Comparison of ENCODE assay signal across 1 cellular context in the genomic region with DNA sequence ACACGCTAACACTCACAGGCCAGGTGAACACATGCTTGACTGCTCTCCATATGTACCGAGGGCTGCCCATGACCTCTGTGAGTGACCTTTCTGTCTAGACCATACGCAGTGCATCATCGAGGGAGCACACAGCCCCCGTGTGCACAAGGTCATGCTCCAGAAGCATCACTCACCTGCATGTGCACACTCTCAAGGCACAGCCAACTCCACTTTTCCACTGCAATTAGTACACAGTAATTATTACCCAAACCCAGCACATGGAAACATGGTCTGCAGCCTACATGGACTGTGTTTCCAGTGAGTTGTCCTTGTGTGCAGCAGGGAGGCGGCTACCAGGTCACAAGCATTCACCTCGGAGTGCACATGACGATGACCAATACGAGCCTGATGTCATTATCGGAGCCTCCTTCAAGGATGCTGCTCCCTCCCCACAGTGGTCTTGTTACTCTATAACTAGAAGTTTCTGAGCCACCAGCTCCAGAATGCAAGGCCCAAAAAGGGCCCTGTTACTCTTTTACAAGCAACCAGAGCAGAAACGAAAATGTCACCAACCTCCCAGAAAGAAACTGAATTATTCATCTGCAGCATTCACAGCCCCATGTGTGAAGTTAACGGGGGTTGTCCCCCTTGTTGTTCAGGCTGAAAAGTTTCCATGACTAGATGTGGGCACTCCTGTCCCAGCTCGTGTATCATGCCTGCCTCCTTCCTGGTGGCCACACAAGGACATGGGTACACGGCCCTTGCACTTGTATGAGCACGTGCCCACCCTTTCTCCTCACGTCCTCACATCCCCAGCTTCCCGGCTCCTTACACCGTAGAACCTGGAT.
TF ChIP-seq lines count a peak whose summit lies in the region.

No MANE protein-coding gene starts in this region.

TF ChIP-seq in H1, 55 proteins besides CTCF, POLR2A, EP300 and RAD21 (continued from another document):
- no peak for TF ChIP-seq CEBPB (IDR thresholded peaks at IDR 0.05; ENCODE audit: low read depth, low read length)
- no peak for TF ChIP-seq BCL11A (IDR thresholded peaks at IDR 0.05; ENCODE audit: low read depth in 2 of 2, low read length in 2 of 2)
- TF ChIP-seq EZH2 (IDR thresholded peaks at IDR 0.05; ENCODE audit: low read depth, low read length, severe bottlenecking): no peak
- TF ChIP-seq POU5F1 (IDR thresholded peaks at IDR 0.05; ENCODE audit: low read depth, low read length): no peak
- TF ChIP-seq SRF (IDR thresholded peaks at IDR 0.05; ENCODE audit: low read depth, low read length): no peak
- TF ChIP-seq KDM1A (IDR thresholded peaks at IDR 0.05; ENCODE audit: borderline replicate concordance, low read length): no peak
- TF ChIP-seq CHD1 (IDR thresholded peaks at IDR 0.05; ENCODE audit: low read depth, low read length): no peak
- TF ChIP-seq FOSL1 (IDR thresholded peaks at IDR 0.05; ENCODE audit: insufficient read depth, low read depth, low read length): no peak
- TF ChIP-seq, protein P1, sequence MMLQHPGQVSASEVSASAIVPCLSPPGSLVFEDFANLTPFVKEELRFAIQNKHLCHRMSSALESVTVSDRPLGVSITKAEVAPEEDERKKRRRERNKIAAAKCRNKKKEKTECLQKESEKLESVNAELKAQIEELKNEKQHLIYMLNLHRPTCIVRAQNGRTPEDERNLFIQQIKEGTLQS (IDR thresholded peaks at IDR 0.05; ENCODE audit: insufficient read depth, low read depth, low read length): no peak
- TF ChIP-seq, protein P2, sequence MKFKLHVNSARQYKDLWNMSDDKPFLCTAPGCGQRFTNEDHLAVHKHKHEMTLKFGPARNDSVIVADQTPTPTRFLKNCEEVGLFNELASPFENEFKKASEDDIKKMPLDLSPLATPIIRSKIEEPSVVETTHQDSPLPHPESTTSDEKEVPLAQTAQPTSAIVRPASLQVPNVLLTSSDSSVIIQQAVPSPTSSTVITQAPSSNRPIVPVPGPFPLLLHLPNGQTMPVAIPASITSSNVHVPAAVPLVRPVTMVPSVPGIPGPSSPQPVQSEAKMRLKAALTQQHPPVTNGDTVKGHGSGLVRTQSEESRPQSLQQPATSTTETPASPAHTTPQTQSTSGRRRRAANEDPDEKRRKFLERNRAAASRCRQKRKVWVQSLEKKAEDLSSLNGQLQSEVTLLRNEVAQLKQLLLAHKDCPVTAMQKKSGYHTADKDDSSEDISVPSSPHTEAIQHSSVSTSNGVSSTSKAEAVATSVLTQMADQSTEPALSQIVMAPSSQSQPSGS (IDR thresholded peaks at IDR 0.05; ENCODE audit: low read length): no peak
- TF ChIP-seq YY1 (IDR thresholded peaks at IDR 0.05; ENCODE audit: low read depth, low read length): no peak
- no peak for TF ChIP-seq RXRA (IDR thresholded peaks at IDR 0.05; ENCODE audit: insufficient read depth, low read depth, low read length)
- TF ChIP-seq, protein P3, sequence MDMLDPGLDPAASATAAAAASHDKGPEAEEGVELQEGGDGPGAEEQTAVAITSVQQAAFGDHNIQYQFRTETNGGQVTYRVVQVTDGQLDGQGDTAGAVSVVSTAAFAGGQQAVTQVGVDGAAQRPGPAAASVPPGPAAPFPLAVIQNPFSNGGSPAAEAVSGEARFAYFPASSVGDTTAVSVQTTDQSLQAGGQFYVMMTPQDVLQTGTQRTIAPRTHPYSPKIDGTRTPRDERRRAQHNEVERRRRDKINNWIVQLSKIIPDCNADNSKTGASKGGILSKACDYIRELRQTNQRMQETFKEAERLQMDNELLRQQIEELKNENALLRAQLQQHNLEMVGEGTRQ (IDR thresholded peaks at IDR 0.05; ENCODE audit: low read length): no peak
- no peak for TF ChIP-seq JUND (IDR thresholded peaks at IDR 0.05; ENCODE audit: low read length)
- no peak for TF ChIP-seq SP1 (IDR thresholded peaks at IDR 0.05; ENCODE audit: low read depth, low read length)
- TF ChIP-seq SP2 (IDR thresholded peaks at IDR 0.05; ENCODE audit: low read length): no peak
- no peak for TF ChIP-seq TAF1 (IDR thresholded peaks at IDR 0.05; ENCODE audit: low read depth, low read length)
- TF ChIP-seq, protein P4, sequence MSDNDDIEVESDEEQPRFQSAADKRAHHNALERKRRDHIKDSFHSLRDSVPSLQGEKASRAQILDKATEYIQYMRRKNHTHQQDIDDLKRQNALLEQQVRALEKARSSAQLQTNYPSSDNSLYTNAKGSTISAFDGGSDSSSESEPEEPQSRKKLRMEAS (IDR thresholded peaks at IDR 0.05): no peak
- no peak for TF ChIP-seq GABPA (IDR thresholded peaks at IDR 0.05; ENCODE audit: borderline replicate concordance, insufficient read depth, low read length)
